In the genomic region with DNA sequence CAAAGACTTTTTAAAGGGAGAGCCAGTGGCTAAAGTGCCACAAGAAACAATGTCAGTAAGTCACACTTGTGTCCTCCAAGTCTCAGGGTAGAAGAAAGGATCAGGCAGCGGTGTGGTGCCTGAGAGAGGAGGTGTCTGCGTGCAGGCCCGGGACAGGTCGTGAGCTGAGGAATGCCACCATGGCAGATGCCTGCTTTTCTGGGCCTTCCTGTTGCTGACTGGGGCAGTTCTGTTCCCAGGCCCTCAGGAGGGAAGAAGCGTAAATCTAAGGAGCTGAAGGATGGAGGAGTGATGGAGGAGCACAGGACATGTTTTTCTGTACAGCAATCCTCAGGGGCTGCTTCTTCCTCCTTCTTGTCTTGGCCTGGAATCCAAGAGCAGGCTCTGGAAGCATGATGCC, we compare ENCODE assay signal across 29 cellular contexts.
"Had no signal": no experiment of that assay in that cellular context is flagged by ENCODE, and none has a peak within 500 bp of the region (broad histone marks: within the 10 kb centered on the region; RNA-seq: fewer than 3 reads in every experiment).

No MANE protein-coding gene starts in this region.

- H3K27me3 ChIP-seq: adrenal gland, body of pancreas, gastroesophageal sphincter had no signal

- H3K36me3 ChIP-seq: adrenal gland, esophagus squamous epithelium, gastroesophageal sphincter, heart right ventricle had no signal

- ATAC-seq: activated CD4-positive, alpha-beta T cell treated with anti-CD3 and anti-CD28 coated beads for 36 hours; activated CD8-positive, alpha-beta memory T cell treated with anti-CD3 and anti-CD28 coated beads, Interleukin-2, amount 10 ng/mL, durations not matched to agents 7 days and 5 days; activated CD8-positive, alpha-beta T cell treated with anti-CD3 and anti-CD28 coated beads, Interleukin-2, amount 10 ng/mL, durations not matched to agents 7 days and 5 days; activated naive CD8-positive, alpha-beta T cell treated with anti-CD3 and anti-CD28 coated beads, Interleukin-2, amount 50 U/mL, for 24 hours; activated T-cell treated with anti-CD3 and anti-CD28 coated beads, Interleukin-2, amount 50 U/mL, for 72 hours; body of pancreas; gastroesophageal sphincter; heart right ventricle had no signal

- H3K36me3 Mint-ChIP-seq: activated CD4-positive, alpha-beta memory T cell treated with anti-CD3 and anti-CD28 coated beads for 36 hours; activated CD8-positive, alpha-beta memory T cell treated with anti-CD3 and anti-CD28 coated beads, Interleukin-2, amount 10 ng/mL, durations not matched to agents 7 days and 5 days; activated naive CD4-positive, alpha-beta T cell treated with anti-CD3 and anti-CD28 coated beads, Interleukin-2, amount 50 U/mL, for 24 hours; activated naive CD8-positive, alpha-beta T cell treated with anti-CD3 and anti-CD28 coated beads for 36 hours had no signal

- H3K4me3 ChIP-seq: adrenal gland, body of pancreas, esophagus squamous epithelium, gastroesophageal sphincter, heart right ventricle had no signal

- H3K27ac Mint-ChIP-seq: activated CD4-positive, alpha-beta memory T cell treated with anti-CD3 and anti-CD28 coated beads for 36 hours; activated CD4-positive, alpha-beta T cell treated with anti-CD3 and anti-CD28 coated beads for 36 hours; activated CD4-positive, alpha-beta T cell treated with anti-CD3 and anti-CD28 coated beads, Interleukin-2, amount 10 ng/mL, durations not matched to agents 24 days and 14 days; activated CD8-positive, alpha-beta memory T cell treated with anti-CD3 and anti-CD28 coated beads, Interleukin-2, amount 10 ng/mL, durations not matched to agents 7 days and 5 days; activated CD8-positive, alpha-beta T cell treated with anti-CD3 and anti-CD28 coated beads, Interleukin-2, amount 10 ng/mL, durations not matched to agents 7 days and 5 days; activated naive CD4-positive, alpha-beta T cell treated with anti-CD3 and anti-CD28 coated beads for 36 hours; activated naive CD4-positive, alpha-beta T cell treated with anti-CD3 and anti-CD28 coated beads, Interleukin-2, amount 50 U/mL, for 24 hours; activated naive CD8-positive, alpha-beta T cell treated with anti-CD3 and anti-CD28 coated beads for 36 hours; activated naive CD8-positive, alpha-beta T cell treated with anti-CD3 and anti-CD28 coated beads, Interleukin-2, amount 50 U/mL, for 24 hours; activated T-cell treated with anti-CD3 and anti-CD28 coated beads, Interleukin-2, amount 50 U/mL, for 72 hours had no signal

- DNase-seq: activated CD4-positive, alpha-beta memory T cell treated with anti-CD3 and anti-CD28 coated beads for 36 hours; activated CD4-positive, alpha-beta T cell treated with anti-CD3 and anti-CD28 coated beads for 36 hours; activated CD4-positive, alpha-beta T cell treated with anti-CD3 and anti-CD28 coated beads, Interleukin-2, amount 10 ng/mL, durations not matched to agents 24 days and 14 days; activated CD4-positive, CD25-positive, alpha-beta regulatory T cell; activated CD4-positive, CD25-positive, alpha-beta regulatory T cell treated with anti-CD3 and anti-CD28 coated beads, Interleukin-2, amount 50 U/mL, for 72 hours; activated CD8-positive, alpha-beta memory T cell treated with anti-CD3 and anti-CD28 coated beads, Interleukin-2, amount 10 ng/mL, durations not matched to agents 7 days and 5 days; activated CD8-positive, alpha-beta memory T cell treated with anti-CD3 and anti-CD28 coated beads, Interleukin-2, amount 50 U/mL, for 4 hours; activated CD8-positive, alpha-beta T cell treated with anti-CD3 and anti-CD28 coated beads, Interleukin-2, amount 10 ng/mL, durations not matched to agents 7 days and 5 days; activated naive CD4-positive, alpha-beta T cell treated with anti-CD3 and anti-CD28 coated beads for 36 hours; activated naive CD8-positive, alpha-beta T cell treated with anti-CD3 and anti-CD28 coated beads for 36 hours; activated naive CD8-positive, alpha-beta T cell treated with anti-CD3 and anti-CD28 coated beads, Interleukin-2, amount 50 U/mL, for 24 hours; activated T-cell treated with anti-CD3 and anti-CD28 coated beads, Interleukin-2, amount 50 U/mL, for 1 hour; activated T-cell treated with anti-CD3 and anti-CD28 coated beads, Interleukin-2, amount 50 U/mL, for 72 hours; amygdala; aorta; body of pancreas; effector CD8-positive, alpha-beta T cell; esophagus squamous epithelium; foreskin melanocyte; heart right ventricle; T-helper 1 cell; T-helper 2 cell had no signal

- H3K27ac ChIP-seq: adrenal gland, body of pancreas, epithelial cell of prostate, esophagus squamous epithelium, gastroesophageal sphincter, heart right ventricle had no signal

- H3K4me1 Mint-ChIP-seq: activated CD4-positive, alpha-beta T cell treated with anti-CD3 and anti-CD28 coated beads for 36 hours; activated CD4-positive, alpha-beta T cell treated with anti-CD3 and anti-CD28 coated beads, Interleukin-2, amount 10 ng/mL, durations not matched to agents 24 days and 14 days; activated CD8-positive, alpha-beta memory T cell treated with anti-CD3 and anti-CD28 coated beads, Interleukin-2, amount 10 ng/mL, durations not matched to agents 7 days and 5 days; activated naive CD4-positive, alpha-beta T cell treated with anti-CD3 and anti-CD28 coated beads, Interleukin-2, amount 50 U/mL, for 24 hours; activated naive CD8-positive, alpha-beta T cell treated with anti-CD3 and anti-CD28 coated beads for 36 hours; activated naive CD8-positive, alpha-beta T cell treated with anti-CD3 and anti-CD28 coated beads, Interleukin-2, amount 50 U/mL, for 24 hours had no signal

- H3K9me3 Mint-ChIP-seq: activated CD4-positive, alpha-beta memory T cell treated with anti-CD3 and anti-CD28 coated beads for 36 hours; activated CD4-positive, alpha-beta T cell treated with anti-CD3 and anti-CD28 coated beads, Interleukin-2, amount 10 ng/mL, durations not matched to agents 24 days and 14 days; activated naive CD4-positive, alpha-beta T cell treated with anti-CD3 and anti-CD28 coated beads for 36 hours; activated naive CD4-positive, alpha-beta T cell treated with anti-CD3 and anti-CD28 coated beads, Interleukin-2, amount 50 U/mL, for 24 hours; activated naive CD8-positive, alpha-beta T cell treated with anti-CD3 and anti-CD28 coated beads, Interleukin-2, amount 50 U/mL, for 24 hours; activated T-cell treated with anti-CD3 and anti-CD28 coated beads, Interleukin-2, amount 50 U/mL, for 72 hours had no signal

- FAIRE-seq: colon, endometrium, endothelial cell of umbilical vein had no signal

- H3K27me3 Mint-ChIP-seq: activated CD4-positive, alpha-beta T cell treated with anti-CD3 and anti-CD28 coated beads for 36 hours; activated CD8-positive, alpha-beta memory T cell treated with anti-CD3 and anti-CD28 coated beads, Interleukin-2, amount 10 ng/mL, durations not matched to agents 7 days and 5 days; activated naive CD4-positive, alpha-beta T cell treated with anti-CD3 and anti-CD28 coated beads, Interleukin-2, amount 50 U/mL, for 24 hours; activated naive CD8-positive, alpha-beta T cell treated with anti-CD3 and anti-CD28 coated beads for 36 hours; activated naive CD8-positive, alpha-beta T cell treated with anti-CD3 and anti-CD28 coated beads, Interleukin-2, amount 50 U/mL, for 24 hours had no signal

- H3K9me3 ChIP-seq: adrenal gland, body of pancreas, esophagus squamous epithelium, gastroesophageal sphincter, heart right ventricle had no signal

- H3K4me3 Mint-ChIP-seq: activated CD4-positive, alpha-beta memory T cell treated with anti-CD3 and anti-CD28 coated beads for 36 hours; activated CD4-positive, alpha-beta T cell treated with anti-CD3 and anti-CD28 coated beads for 36 hours; activated CD4-positive, alpha-beta T cell treated with anti-CD3 and anti-CD28 coated beads, Interleukin-2, amount 10 ng/mL, durations not matched to agents 24 days and 14 days; activated CD8-positive, alpha-beta memory T cell treated with anti-CD3 and anti-CD28 coated beads, Interleukin-2, amount 10 ng/mL, durations not matched to agents 7 days and 5 days; activated CD8-positive, alpha-beta T cell treated with anti-CD3 and anti-CD28 coated beads, Interleukin-2, amount 10 ng/mL, durations not matched to agents 7 days and 5 days; activated naive CD4-positive, alpha-beta T cell treated with anti-CD3 and anti-CD28 coated beads for 36 hours; activated naive CD4-positive, alpha-beta T cell treated with anti-CD3 and anti-CD28 coated beads, Interleukin-2, amount 50 U/mL, for 24 hours; activated naive CD8-positive, alpha-beta T cell treated with anti-CD3 and anti-CD28 coated beads for 36 hours; activated naive CD8-positive, alpha-beta T cell treated with anti-CD3 and anti-CD28 coated beads, Interleukin-2, amount 50 U/mL, for 24 hours; activated T-cell treated with anti-CD3 and anti-CD28 coated beads, Interleukin-2, amount 50 U/mL, for 72 hours had no signal

- H3K4me1 ChIP-seq: adrenal gland, body of pancreas had no signal
